Comparison of ENCODE assay signal across 26 cellular contexts in the genomic region with DNA sequence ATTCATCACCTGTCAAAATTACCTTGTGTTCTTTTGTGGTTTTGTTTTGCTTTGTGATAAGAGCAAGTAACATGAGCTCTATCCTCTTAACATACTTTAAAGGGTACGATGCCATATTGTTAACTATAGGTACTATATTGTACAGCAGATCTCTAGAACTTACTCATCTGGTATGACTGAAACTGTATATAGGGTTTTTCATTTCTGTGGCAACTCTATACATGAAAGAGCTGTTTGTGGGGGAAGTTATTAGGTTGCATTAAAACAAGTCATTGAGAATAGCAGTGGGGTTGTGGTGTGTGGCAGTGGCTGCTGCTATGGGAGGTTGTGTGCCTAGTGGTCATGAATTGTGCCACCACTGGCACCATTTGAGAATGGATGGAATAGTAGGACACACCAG.
"Had no signal": no experiment of that assay in that cellular context is flagged by ENCODE, and none has a peak within 500 bp of the region (broad histone marks: within the 10 kb centered on the region; RNA-seq: fewer than 3 reads in every experiment).

No MANE protein-coding gene starts in this region.

- H3K4me3 Mint-ChIP-seq: activated CD4-positive, alpha-beta memory T cell treated with anti-CD3 and anti-CD28 coated beads for 36 hours; activated naive CD8-positive, alpha-beta T cell; brain; mesothelial cell of epicardium; naive thymus-derived CD4-positive, alpha-beta T cell; stimulated activated memory B cell treated with anti-CD40 and anti-IgM and Interleukin-4, amounts not matched to agents 10 μg/mL and 1 μg/mL and 100 μg/mL, for 72 hours; T-helper 1 cell treated with Interleukin-12 subunit alpha and Interleukin-12 subunit beta and Interleukin-4 antibody, amounts not matched to agents 30 μg/mL and 1 μg/mL, for 36 hours had no signal

- DNase-seq: activated CD4-positive, alpha-beta memory T cell treated with anti-CD3 and anti-CD28 coated beads for 36 hours; activated CD4-positive, alpha-beta T cell treated with anti-CD3 and anti-CD28 coated beads for 48 hours; activated effector memory CD4-positive, alpha-beta T cell treated with Interleukin-2 at 50 U/mL for 16 hours; activated naive CD4-positive, alpha-beta T cell treated with Interleukin-2 at 50 U/mL for 16 hours; activated T-cell treated with anti-CD3 and anti-CD28 coated beads, Interleukin-2, amount 50 U/mL, for 48 hours; cerebellar nuclear complex; colonic mucosa; effector CD8-positive, alpha-beta T cell; esophagus squamous epithelium; foreskin melanocyte; heart right ventricle; naive thymus-derived CD4-positive, alpha-beta T cell; ovary; retina; small intestine; stimulated activated CD4-positive, alpha-beta T cell treated with anti-CD3 and anti-CD28 coated beads, Interleukin-4, amount 100 ng/mL, for 24 hours; T-helper 9 cell; tibial artery; upper lobe of right lung had no signal

- ATAC-seq: heart right ventricle; naive thymus-derived CD4-positive, alpha-beta T cell; sciatic nerve; stimulated activated memory B cell treated with anti-CD40 and anti-IgM and Interleukin-4, amounts not matched to agents 10 μg/mL and 1 μg/mL and 100 μg/mL, for 72 hours; upper lobe of right lung had no signal

- H3K27ac Mint-ChIP-seq: activated CD4-positive, alpha-beta memory T cell treated with anti-CD3 and anti-CD28 coated beads for 36 hours; activated naive CD8-positive, alpha-beta T cell; brain; mesothelial cell of epicardium; naive thymus-derived CD4-positive, alpha-beta T cell; progenitor cell of endocrine pancreas; stimulated activated memory B cell treated with anti-CD40 and anti-IgM and Interleukin-4, amounts not matched to agents 10 μg/mL and 1 μg/mL and 100 μg/mL, for 72 hours; T-helper 1 cell treated with Interleukin-12 subunit alpha and Interleukin-12 subunit beta and Interleukin-4 antibody, amounts not matched to agents 30 μg/mL and 1 μg/mL, for 36 hours had no signal

- H3K4me1 Mint-ChIP-seq: brain; stimulated activated memory B cell treated with anti-CD40 and anti-IgM and Interleukin-4, amounts not matched to agents 10 μg/mL and 1 μg/mL and 100 μg/mL, for 72 hours had no signal

- H3K27me3 Mint-ChIP-seq: activated CD4-positive, alpha-beta memory T cell treated with anti-CD3 and anti-CD28 coated beads for 36 hours; activated naive CD8-positive, alpha-beta T cell; brain; naive thymus-derived CD4-positive, alpha-beta T cell; progenitor cell of endocrine pancreas; stimulated activated memory B cell treated with anti-CD40 and anti-IgM and Interleukin-4, amounts not matched to agents 10 μg/mL and 1 μg/mL and 100 μg/mL, for 72 hours had no signal

- H3K36me3 Mint-ChIP-seq: brain had no signal
